In genomic region chr11:133895551-133895950, GRCh38 we compare ENCODE assay signal across 15 cellular contexts. TPM values are rescaled to one million over a fixed set of nuclear protein-coding genes. Genes with fewer than 3 reads are reported as not detected.
A peak's percentile ranks its signal among the peaks of the same experiment; 100 is the strongest.
DNase-seq lines count a peak whose midpoint lies in the region; ATAC-seq and TF ChIP-seq lines count a peak whose summit lies in the region.
"Had no signal": no experiment of that assay in that cellular context is flagged by ENCODE, and none has a peak within 500 bp of the region (broad histone marks: within the 10 kb centered on the region; RNA-seq: fewer than 3 reads in every experiment).

No MANE protein-coding gene starts in this region.

- WGBS in sigmoid colon, 2 donors, result 51 to 68% methylated on average over 8 of the region's 8 CpGs

- no peaks in the 10 kb centered on the region for H3K9me2 ChIP-seq in GM23338 (ENCODE audit: insufficient read depth)

- ATAC-seq in GM19043 (IDR thresholded peaks at IDR 0.05; ENCODE audit: low read depth, unreplicated experiment) (peak; percentile 13), GM23338 (peak; percentile 19), GM21423 (IDR thresholded peaks at IDR 0.05; ENCODE audit: unreplicated experiment) (no peak)

- H3K79me2 ChIP-seq in GM23338 (replicated peaks; ENCODE audit: insufficient read depth) (no peaks in the 10 kb centered on the region), OCI-LY3 (ENCODE audit: low read length) (no peaks in the 10 kb centered on the region)

- no peak for TF ChIP-seq POLR2A in sigmoid colon (IDR thresholded peaks at IDR 0.05)

- peak overlapping the region; percentile 39 for H3K27ac ChIP-seq in GM23338 (ENCODE audit: low read depth)
- H3K27ac ChIP-seq in OCI-LY3 (ENCODE audit: low read length), result peak overlapping the region; percentile 83
- H3K27ac ChIP-seq in sigmoid colon, result peak overlapping the region in 1 of 4 donors; percentile 63
- H3K27ac ChIP-seq: heart right ventricle, neutrophil had no signal

- H3K4me2 ChIP-seq in GM23338 (peak overlapping the region; percentile 31), OCI-LY3 (ENCODE audit: low read length) (peak overlapping the region; percentile 63)

- H3K27ac Mint-ChIP-seq in GM23338, result no peak overlapping the region

- H3K27me3 ChIP-seq in GM23338 (ENCODE audit: insufficient read depth), result no peaks in the 10 kb centered on the region
- H3K27me3 ChIP-seq in OCI-LY3 (ENCODE audit: low read depth, low read length), result peaks cover 14% of the 10 kb centered on the region
- no peaks in the 10 kb centered on the region for H3K27me3 ChIP-seq in sigmoid colon
- H3K27me3 ChIP-seq: heart right ventricle, neutrophil had no signal

- H3F3A ChIP-seq in GM23338 (replicated peaks; ENCODE audit: low read depth), result peaks cover 11% of the 10 kb centered on the region; the same call in 1 of the 2 replicates

- H3K9me3 ChIP-seq in OCI-LY3 (ENCODE audit: insufficient read depth, low read length) (no peaks in the 10 kb centered on the region), sigmoid colon (no peaks in the 10 kb centered on the region)
- H3K9me3 ChIP-seq: heart right ventricle, neutrophil had no signal

- H2AFZ ChIP-seq in GM23338 (no peak overlapping the region), OCI-LY3 (ENCODE audit: low read depth, low read length) (no peak overlapping the region; the same call in 1 of the 2 replicates)

- H3K4me3 ChIP-seq in GM23338 (peak overlapping the region; percentile 11; the same call in 1 of the 2 replicates), OCI-LY3 (ENCODE audit: low read length) (peak overlapping the region; percentile 38; the same call in 1 of the 2 replicates), sigmoid colon (no peak overlapping the region)
- H3K4me3 ChIP-seq: heart right ventricle had no signal

- intact Hi-C loops in sigmoid colon (cut with DNase I), result no loop called here

- DNase-seq in GM23338 (ENCODE audit: low spot score) (peak; percentile 38), sigmoid colon (peak; percentile 34), inferior parietal cortex (ENCODE audit: extremely low spot score) (no peak)
- no peak for DNase-seq in activated CD4-positive, CD25-positive, alpha-beta regulatory T cell treated with anti-CD3 and anti-CD28 coated beads, Interleukin-2, amount 50 U/mL, for 72 hours
- DNase-seq: activated CD4-positive, alpha-beta T cell treated with anti-CD3 and anti-CD28 coated beads, Interleukin-2, amount 50 U/mL, for 48 hours; activated naive CD4-positive, alpha-beta T cell; heart right ventricle; left ventricle myocardium superior had no signal

- peaks cover 5% of the 10 kb centered on the region for H3K27me3 Mint-ChIP-seq in GM23338 (ENCODE audit: insufficient read depth, low read depth, poor library complexity)

- peak overlapping the region; percentile 24; the same call in 1 of the 2 replicates for H3K9ac ChIP-seq in OCI-LY3 (ENCODE audit: low read length)

- TF ChIP-seq EP300 in sigmoid colon (IDR thresholded peaks at IDR 0.05), result no peak

- H3K36me3 ChIP-seq in GM23338 (ENCODE audit: insufficient read depth) (no peaks in the 10 kb centered on the region), OCI-LY3 (replicated peaks; ENCODE audit: low read depth, low read length) (no peaks in the 10 kb centered on the region), sigmoid colon (peaks cover 0 to 24% (median 5%) of the 10 kb centered on the region in 4 donors)
- H3K36me3 ChIP-seq: heart right ventricle, neutrophil had no signal

- peaks cover 12% of the 10 kb centered on the region; the same call in 2 of the 3 replicates for H3K36me3 Mint-ChIP-seq in GM23338 (ENCODE audit: low read depth)

- no peak overlapping the region for H3K4me3 Mint-ChIP-seq in GM23338

- H3K4me1 ChIP-seq in GM23338 (ENCODE audit: insufficient read depth), result peaks cover 29% of the 10 kb centered on the region
- H3K4me1 ChIP-seq in OCI-LY3 (ENCODE audit: low read length), result peaks cover 61% of the 10 kb centered on the region
- H3K4me1 ChIP-seq in sigmoid colon, result peaks cover 0 to 10% (median 9%) of the 10 kb centered on the region in 4 donors

- TF ChIP-seq CTCF in GM23338 (conservative IDR thresholded peaks at IDR 0.05; ENCODE audit: low read depth in 2 of 2) (no peak), OCI-LY3 (IDR thresholded peaks at IDR 0.05; ENCODE audit: low read depth, low read length) (no peak), sigmoid colon (IDR thresholded peaks at IDR 0.05) (no peak)

- peaks cover 8% of the 10 kb centered on the region; the same call in 1 of the 2 replicates for H4K20me1 ChIP-seq in GM23338 (replicated peaks; ENCODE audit: insufficient read depth)
- H4K20me1 ChIP-seq in OCI-LY3 (ENCODE audit: insufficient read depth, low read length), result no peaks in the 10 kb centered on the region

- peaks cover 42% of the 10 kb centered on the region for H3K4me1 Mint-ChIP-seq in GM23338

- no peaks in the 10 kb centered on the region for H3K9me3 Mint-ChIP-seq in GM23338

TF ChIP-seq in GM23338, 12 proteins besides CTCF, POLR2A, EP300 and RAD21:
- TF ChIP-seq ZNF114 (CRISPR knock-in tag; IDR thresholded peaks at IDR 0.05) (no peak), NANOG (IDR thresholded peaks at IDR 0.05; ENCODE audit: borderline replicate concordance) (no peak)
- TF ChIP-seq, protein P1, sequence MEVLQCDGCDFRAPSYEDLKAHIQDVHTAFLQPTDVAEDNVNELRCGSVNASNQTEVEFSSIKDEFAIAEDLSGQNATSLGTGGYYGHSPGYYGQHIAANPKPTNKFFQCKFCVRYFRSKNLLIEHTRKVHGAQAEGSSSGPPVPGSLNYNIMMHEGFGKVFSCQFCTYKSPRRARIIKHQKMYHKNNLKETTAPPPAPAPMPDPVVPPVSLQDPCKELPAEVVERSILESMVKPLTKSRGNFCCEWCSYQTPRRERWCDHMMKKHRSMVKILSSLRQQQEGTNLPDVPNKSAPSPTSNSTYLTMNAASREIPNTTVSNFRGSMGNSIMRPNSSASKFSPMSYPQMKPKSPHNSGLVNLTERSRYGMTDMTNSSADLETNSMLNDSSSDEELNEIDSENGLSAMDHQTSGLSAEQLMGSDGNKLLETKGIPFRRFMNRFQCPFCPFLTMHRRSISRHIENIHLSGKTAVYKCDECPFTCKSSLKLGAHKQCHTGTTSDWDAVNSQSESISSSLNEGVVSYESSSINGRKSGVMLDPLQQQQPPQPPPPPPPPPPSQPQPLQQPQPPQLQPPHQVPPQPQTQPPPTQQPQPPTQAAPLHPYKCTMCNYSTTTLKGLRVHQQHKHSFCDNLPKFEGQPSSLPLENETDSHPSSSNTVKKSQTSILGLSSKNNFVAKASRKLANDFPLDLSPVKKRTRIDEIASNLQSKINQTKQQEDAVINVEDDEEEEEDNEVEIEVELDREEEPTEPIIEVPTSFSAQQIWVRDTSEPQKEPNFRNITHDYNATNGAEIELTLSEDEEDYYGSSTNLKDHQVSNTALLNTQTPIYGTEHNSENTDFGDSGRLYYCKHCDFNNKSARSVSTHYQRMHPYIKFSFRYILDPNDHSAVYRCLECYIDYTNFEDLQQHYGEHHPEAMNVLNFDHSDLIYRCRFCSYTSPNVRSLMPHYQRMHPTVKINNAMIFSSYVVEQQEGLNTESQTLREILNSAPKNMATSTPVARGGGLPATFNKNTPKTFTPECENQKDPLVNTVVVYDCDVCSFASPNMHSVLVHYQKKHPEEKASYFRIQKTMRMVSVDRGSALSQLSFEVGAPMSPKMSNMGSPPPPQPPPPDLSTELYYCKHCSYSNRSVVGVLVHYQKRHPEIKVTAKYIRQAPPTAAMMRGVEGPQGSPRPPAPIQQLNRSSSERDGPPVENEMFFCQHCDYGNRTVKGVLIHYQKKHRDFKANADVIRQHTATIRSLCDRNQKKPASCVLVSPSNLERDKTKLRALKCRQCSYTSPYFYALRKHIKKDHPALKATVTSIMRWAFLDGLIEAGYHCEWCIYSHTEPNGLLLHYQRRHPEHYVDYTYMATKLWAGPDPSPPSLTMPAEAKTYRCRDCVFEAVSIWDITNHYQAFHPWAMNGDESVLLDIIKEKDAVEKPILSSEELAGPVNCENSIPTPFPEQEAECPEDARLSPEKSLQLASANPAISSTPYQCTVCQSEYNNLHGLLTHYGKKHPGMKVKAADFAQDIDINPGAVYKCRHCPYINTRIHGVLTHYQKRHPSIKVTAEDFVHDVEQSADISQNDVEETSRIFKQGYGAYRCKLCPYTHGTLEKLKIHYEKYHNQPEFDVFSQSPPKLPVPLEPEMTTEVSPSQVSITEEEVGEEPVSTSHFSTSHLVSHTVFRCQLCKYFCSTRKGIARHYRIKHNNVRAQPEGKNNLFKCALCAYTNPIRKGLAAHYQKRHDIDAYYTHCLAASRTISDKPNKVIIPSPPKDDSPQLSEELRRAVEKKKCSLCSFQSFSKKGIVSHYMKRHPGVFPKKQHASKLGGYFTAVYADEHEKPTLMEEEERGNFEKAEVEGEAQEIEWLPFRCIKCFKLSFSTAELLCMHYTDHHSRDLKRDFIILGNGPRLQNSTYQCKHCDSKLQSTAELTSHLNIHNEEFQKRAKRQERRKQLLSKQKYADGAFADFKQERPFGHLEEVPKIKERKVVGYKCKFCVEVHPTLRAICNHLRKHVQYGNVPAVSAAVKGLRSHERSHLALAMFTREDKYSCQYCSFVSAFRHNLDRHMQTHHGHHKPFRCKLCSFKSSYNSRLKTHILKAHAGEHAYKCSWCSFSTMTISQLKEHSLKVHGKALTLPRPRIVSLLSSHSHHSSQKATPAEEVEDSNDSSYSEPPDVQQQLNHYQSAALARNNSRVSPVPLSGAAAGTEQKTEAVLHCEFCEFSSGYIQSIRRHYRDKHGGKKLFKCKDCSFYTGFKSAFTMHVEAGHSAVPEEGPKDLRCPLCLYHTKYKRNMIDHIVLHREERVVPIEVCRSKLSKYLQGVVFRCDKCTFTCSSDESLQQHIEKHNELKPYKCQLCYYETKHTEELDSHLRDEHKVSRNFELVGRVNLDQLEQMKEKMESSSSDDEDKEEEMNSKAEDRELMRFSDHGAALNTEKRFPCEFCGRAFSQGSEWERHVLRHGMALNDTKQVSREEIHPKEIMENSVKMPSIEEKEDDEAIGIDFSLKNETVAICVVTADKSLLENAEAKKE (CRISPR knock-in tag; IDR thresholded peaks at IDR 0.05), result no peak
TF ChIP-seq in GM23338: peak in this region for 0.

RNA-seq across cellular contexts. Expression of gene SPATA19, which starts 50.2 kb away (rescaled TPM):
- not detected in 2 replicates for total RNA-seq in GM23338 (2014; rRNA removed; shearing (Covaris generic))
- polyA plus RNA-seq in GM23338 (2016; fragmentation: Nextera tagmentation; extraction: Ambion mirVana), result not detected in 2 replicates
- not detected for total RNA-seq in sigmoid colon
- not detected for polyA plus RNA-seq in sigmoid colon
- total RNA-seq: bronchial epithelial cell; endothelial cell of umbilical vein; left ventricle myocardium superior; T-helper 2 cell treated with Interferon-gamma antibody and Interleukin-4, amounts not matched to agents 100 ng/mL and 5 ng/mL, for 36 hours had no signal
- polyA plus RNA-seq: endothelial cell of umbilical vein had no signal

Comparison
In these comparisons a context has a peak if more than half of its experiments do, and no peak if none do; other contexts are left out.
1. DNase-seq: peak in GM23338 (single experiment) and sigmoid colon (single experiment); none in activated CD4-positive, CD25-positive, alpha-beta regulatory T cell treated with anti-CD3 and anti-CD28 coated beads, Interleukin-2, amount 50 U/mL, for 72 hours (single experiment) and inferior parietal cortex (single experiment).
2. H3K4me3 ChIP-seq: peak in GM23338 (single experiment) and OCI-LY3 (single experiment); none in sigmoid colon (0 of 4).